In the genomic region with DNA sequence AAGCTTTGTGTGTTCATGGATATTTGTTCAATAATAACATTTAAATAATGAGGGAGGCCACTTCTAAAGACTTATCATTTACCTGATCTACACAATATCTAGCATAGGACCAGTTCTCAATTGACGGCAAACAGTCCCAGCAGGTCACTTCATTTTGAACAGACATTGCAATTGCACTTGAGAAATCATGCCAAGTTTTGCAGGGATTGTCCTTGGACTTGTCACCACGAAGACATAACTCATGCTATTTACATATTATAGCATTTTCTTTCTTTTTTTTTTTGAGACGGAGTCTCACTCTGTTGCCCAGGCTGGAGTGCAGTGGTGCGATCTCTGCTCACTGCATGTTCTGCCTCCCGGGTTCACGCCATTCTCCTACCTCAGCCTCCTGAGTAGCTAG, we compare ENCODE assay signal across 28 cellular contexts.
"Had no signal": no experiment of that assay in that cellular context is flagged by ENCODE, and none has a peak within 500 bp of the region (broad histone marks: within the 10 kb centered on the region; RNA-seq: fewer than 3 reads in every experiment).

No MANE protein-coding gene starts in this region.

- H3K4me3 ChIP-seq: colonic mucosa, coronary artery, dorsolateral prefrontal cortex, esophagus muscularis mucosa, esophagus squamous epithelium, gastrocnemius medialis, gastroesophageal sphincter, heart left ventricle, heart right ventricle, hepatocyte had no signal

- H3K36me3 ChIP-seq: colonic mucosa, esophagus muscularis mucosa, esophagus squamous epithelium, gastrocnemius medialis, gastroesophageal sphincter, heart left ventricle, heart right ventricle had no signal

- H3K9me3 ChIP-seq: colonic mucosa, esophagus squamous epithelium, gastrocnemius medialis had no signal

- H3K27ac ChIP-seq: colonic mucosa, coronary artery, dorsolateral prefrontal cortex, epithelial cell of prostate, esophagus muscularis mucosa, esophagus squamous epithelium, foreskin keratinocyte, gastrocnemius medialis, gastroesophageal sphincter, heart left ventricle, heart right ventricle, hepatocyte had no signal

- FAIRE-seq: endometrium, endothelial cell of umbilical vein, frontal cortex had no signal

- DNase-seq: colonic mucosa; cortex of kidney; dermis blood vessel endothelial cell; dorsolateral prefrontal cortex; effector CD4-positive, alpha-beta T cell; effector CD8-positive, alpha-beta T cell; effector memory CD4-positive, alpha-beta T cell; effector memory CD8-positive, alpha-beta T cell; endodermal cell; erythroblast; esophagus squamous epithelium; foreskin fibroblast; foreskin keratinocyte; foreskin melanocyte; gastrocnemius medialis; glutamatergic neuron; head of caudate nucleus; heart left ventricle; heart right ventricle had no signal

- ATAC-seq: effector memory CD8-positive, alpha-beta T cell; esophagus mucosa; foreskin keratinocyte; gastrocnemius medialis; gastroesophageal sphincter; heart left ventricle; heart right ventricle had no signal

- H3K4me1 ChIP-seq: colonic mucosa, esophagus muscularis mucosa, esophagus squamous epithelium, foreskin keratinocyte, gastrocnemius medialis, gastroesophageal sphincter, heart left ventricle, heart right ventricle had no signal

- H3K79me2 ChIP-seq: hepatocyte had no signal

- H2AFZ ChIP-seq: hepatocyte had no signal

- H3K27me3 ChIP-seq: colonic mucosa, dorsolateral prefrontal cortex, esophagus muscularis mucosa, esophagus squamous epithelium, foreskin keratinocyte, gastrocnemius medialis, gastroesophageal sphincter, heart left ventricle, heart right ventricle, hepatocyte had no signal

- H3K4me2 ChIP-seq: hepatocyte had no signal
